In genomic region chr6:159110013-159110412, GRCh38 we compare ENCODE assay signal across 9 cellular contexts. TPM values are rescaled to one million over a fixed set of nuclear protein-coding genes. Genes with fewer than 3 reads are reported as not detected.
DNase-seq lines count a peak whose midpoint lies in the region; ATAC-seq, FAIRE-seq and TF ChIP-seq lines count a peak whose summit lies in the region.
"Had no signal": no experiment of that assay in that cellular context is flagged by ENCODE, and none has a peak within 500 bp of the region (broad histone marks: within the 10 kb centered on the region; RNA-seq: fewer than 3 reads in every experiment).

No MANE protein-coding gene starts in this region.

- no peak overlapping the region for H3K4me3 ChIP-seq in uterus

- intact Hi-C loops in uterus (cut with DNase I; ENCODE audit: low total_unique reads), result no loop called here

- H3K27me3 ChIP-seq in uterus, result no peaks in the 10 kb centered on the region

- no peaks in the 10 kb centered on the region for H3K9me3 Mint-ChIP-seq in activated CD4-positive, alpha-beta T cell treated with anti-CD3 and anti-CD28 coated beads, Interleukin-2, amount 10 ng/mL, durations not matched to agents 7 days and 5 days

- H3K4me1 Mint-ChIP-seq in activated CD4-positive, alpha-beta T cell treated with anti-CD3 and anti-CD28 coated beads, Interleukin-2, amount 10 ng/mL, durations not matched to agents 7 days and 5 days, result peaks cover 61% of the 10 kb centered on the region

- CTCF ChIA-PET in activated CD4-positive, alpha-beta T cell treated with anti-CD3 and anti-CD28 coated beads, Interleukin-2, amount 10 ng/mL, durations not matched to agents 7 days and 5 days (lab: Charles Lee), result interaction anchor here (0.5 to 9.9 kb wide), 23 partner anchors 9 to 382 kb away, joined by 3 to 130 read pairs (median 4); partner anchors contain the start of genes RSPH3 and TAGAP

- DNase-seq in activated naive CD4-positive, alpha-beta T cell treated with Interleukin-2 at 50 U/mL for 16 hours, result peak; percentile 37
- DNase-seq in activated naive CD4-positive, alpha-beta T cell (lab: John Stamatoyannopoulos, UW), result no peak
- peak; percentile 61 to 70 for DNase-seq in Kasumi-1 (lab: John Stamatoyannopoulos, UW)
- DNase-seq in activated CD4-positive, alpha-beta T cell treated with anti-CD3 and anti-CD28 coated beads, Interleukin-2, amount 10 ng/mL, durations not matched to agents 7 days and 5 days, result peak; percentile 53
- DNase-seq in iris pigment epithelial cell (ENCODE audit: low read depth), result peak; percentile 70
- DNase-seq in uterus, result no peak
- DNase-seq in frontal cortex (ENCODE audit: low spot score in 2 of 2), result no peak

- H3K4me3 Mint-ChIP-seq in activated CD4-positive, alpha-beta T cell treated with anti-CD3 and anti-CD28 coated beads, Interleukin-2, amount 10 ng/mL, durations not matched to agents 7 days and 5 days, result no peak overlapping the region

- peak in 3 of 4 experiments; percentile 18 to 34 (median 28) for TF ChIP-seq CTCF in uterus (IDR thresholded peaks at IDR 0.05)

- no peak for FAIRE-seq in frontal cortex (lab: Jason Lieb, UNC)
- FAIRE-seq: endometrium had no signal

- no peaks in the 10 kb centered on the region for H3K4me1 ChIP-seq in uterus

- POLR2A ChIA-PET in activated CD4-positive, alpha-beta T cell treated with anti-CD3 and anti-CD28 coated beads, Interleukin-2, amount 10 ng/mL, durations not matched to agents 7 days and 5 days (lab: Charles Lee), result interaction anchor here (0.6 kb wide), 1 partner anchor 103 kb away, joined by 3 read pairs; no protein-coding TSS in a partner anchor

- H3K9me3 ChIP-seq in uterus, result no peaks in the 10 kb centered on the region

- TF ChIP-seq POLR2A in uterus (IDR thresholded peaks at IDR 0.05), result no peak

- H3K36me3 Mint-ChIP-seq in activated CD4-positive, alpha-beta T cell treated with anti-CD3 and anti-CD28 coated beads, Interleukin-2, amount 10 ng/mL, durations not matched to agents 7 days and 5 days (ENCODE audit: low read depth), result no peaks in the 10 kb centered on the region

- no peak for ATAC-seq in HG03378 (IDR thresholded peaks at IDR 0.05; ENCODE audit: unreplicated experiment)

- H3K27ac Mint-ChIP-seq in activated CD4-positive, alpha-beta T cell treated with anti-CD3 and anti-CD28 coated beads, Interleukin-2, amount 10 ng/mL, durations not matched to agents 7 days and 5 days, result no peak overlapping the region

- H3K36me3 ChIP-seq in uterus, result no peaks in the 10 kb centered on the region

- no peak overlapping the region for H3K27ac ChIP-seq in uterus

- H3K27me3 Mint-ChIP-seq in activated CD4-positive, alpha-beta T cell treated with anti-CD3 and anti-CD28 coated beads, Interleukin-2, amount 10 ng/mL, durations not matched to agents 7 days and 5 days, result no peaks in the 10 kb centered on the region

RNA-seq across cellular contexts. Expression of gene FNDC1, which starts 59.2 kb away (rescaled TPM):
- total RNA-seq in activated CD4-positive, alpha-beta T cell treated with anti-CD3 and anti-CD28 coated beads, Interleukin-2, amount 10 ng/mL, durations not matched to agents 7 days and 5 days, result not detected
- total RNA-seq in uterus, result 10 to 100 TPM in 1 of 4 donors, under 1 TPM in 2, not detected in 1; 0.26 to 28.1 (median 0.55) TPM
- 1.2 TPM for total RNA-seq in frontal cortex

Comparison
In these comparisons a context has a peak if more than half of its experiments do, and no peak if none do; other contexts are left out.
1. DNase-seq: peak in activated naive CD4-positive, alpha-beta T cell treated with Interleukin-2 at 50 U/mL for 16 hours (single experiment), Kasumi-1 (2 of 2), activated CD4-positive, alpha-beta T cell treated with anti-CD3 and anti-CD28 coated beads, Interleukin-2, amount 10 ng/mL, durations not matched to agents 7 days and 5 days (single experiment) and iris pigment epithelial cell (single experiment); none in activated naive CD4-positive, alpha-beta T cell (0 of 4), uterus (0 of 2) and frontal cortex (0 of 2).